Comparison of ENCODE assay signal across 2 cellular contexts in genomic region chr2:219578811-219579210, GRCh38.
A peak's percentile ranks its signal among the peaks of the same experiment; 100 is the strongest.
TF ChIP-seq lines count a peak whose summit lies in the region.

No MANE protein-coding gene starts in this region.

TF ChIP-seq in GM23338, 12 proteins besides CTCF, POLR2A, EP300 and RAD21:
- TF ChIP-seq CREB1 (CRISPR knock-in tag; IDR thresholded peaks at IDR 0.05; ENCODE audit: low read depth) (no peak), JUNB (IDR thresholded peaks at IDR 0.05; ENCODE audit: unreplicated experiment) (no peak), POLR2AphosphoS5 (IDR thresholded peaks at IDR 0.05; ENCODE audit: low read depth) (no peak), ETS1 (IDR thresholded peaks at IDR 0.05) (no peak), EZH2phosphoT487 (IDR thresholded peaks at IDR 0.05; ENCODE audit: unreplicated experiment) (no peak), REST (IDR thresholded peaks at IDR 0.05; ENCODE audit: unreplicated experiment) (no peak), EZH2 (IDR thresholded peaks at IDR 0.05; ENCODE audit: low read depth, unreplicated experiment) (no peak), ZNF114 (CRISPR knock-in tag; IDR thresholded peaks at IDR 0.05) (no peak), ZNF462 (CRISPR knock-in tag; IDR thresholded peaks at IDR 0.05) (no peak), STAT1 (IDR thresholded peaks at IDR 0.05; ENCODE audit: unreplicated experiment) (no peak), NANOG (IDR thresholded peaks at IDR 0.05; ENCODE audit: borderline replicate concordance) (no peak), ZNF331 (CRISPR knock-in tag; IDR thresholded peaks at IDR 0.05; ENCODE audit: low read depth) (no peak)

TF ChIP-seq in K562, 482 proteins besides CTCF, POLR2A, EP300 and RAD21:
- TF ChIP-seq SIN3A (IDR thresholded peaks at IDR 0.05; ENCODE audit: borderline replicate concordance in 2 of 2, control insufficient read depth in 1 of 2, low read depth in 2 of 2, low read length in 2 of 2) (no peak), CEBPB (tag; IDR thresholded peaks at IDR 0.05) (peak; percentile 95), HES1 (IDR thresholded peaks at IDR 0.05; ENCODE audit: low read depth) (no peak), CEBPG (CRISPR knock-in tag; IDR thresholded peaks at IDR 0.05) (0 out of 2 replicates have a peak, but pooled peaks have one; percentile 27), CEBPG (tag; conservative IDR thresholded peaks at IDR 0.05 in 1 of 2, IDR thresholded peaks at IDR 0.05 in 1 of 2) (peak; percentile 60 to 80), TFAP4 (CRISPR knock-in tag; IDR thresholded peaks at IDR 0.05; ENCODE audit: borderline replicate concordance) (no peak)
